In the genomic region with DNA sequence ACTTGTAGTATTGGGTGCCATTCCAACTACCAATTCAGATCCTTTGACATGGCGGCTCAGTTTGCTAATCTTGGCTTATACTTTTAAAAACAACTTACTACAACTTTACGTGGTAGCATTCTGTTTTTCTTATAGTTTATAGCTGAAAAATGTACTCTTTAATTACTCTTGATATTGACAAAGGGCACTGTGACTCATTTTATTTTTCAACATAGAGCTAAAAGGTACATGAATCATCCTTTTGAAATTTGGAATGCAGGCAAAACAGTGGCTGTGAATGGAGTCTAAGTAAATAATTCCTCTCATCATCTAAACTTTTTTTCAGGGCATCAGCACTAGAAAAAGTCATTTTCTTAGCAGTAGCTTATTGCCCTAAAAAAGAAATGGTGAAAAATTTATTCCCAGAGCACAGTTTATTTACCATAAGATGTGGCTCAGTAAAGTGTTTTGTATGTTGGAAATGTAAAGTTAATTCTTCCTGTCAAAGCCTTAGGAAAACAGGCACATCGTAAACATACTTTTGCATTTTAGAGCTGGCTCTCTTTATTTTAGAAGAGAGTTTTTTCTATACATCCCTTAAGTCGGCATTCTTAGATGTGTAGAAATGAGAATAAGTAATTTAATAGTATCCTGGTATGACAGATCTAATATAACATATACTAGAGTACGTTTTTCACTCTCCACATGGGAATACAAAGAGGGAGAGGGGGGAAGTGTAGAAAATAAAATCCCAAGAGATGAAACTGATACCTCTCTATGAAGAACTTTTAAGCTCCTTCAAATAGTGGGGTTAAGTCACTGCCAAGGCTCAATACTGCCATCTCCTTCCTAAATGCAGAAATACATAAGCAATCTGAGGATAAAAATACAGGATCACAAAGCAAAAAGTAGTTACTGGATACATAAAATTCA, we compare ENCODE assay signal across 11 cellular contexts. TPM values are rescaled to one million over a fixed set of nuclear protein-coding genes. Genes with fewer than 3 reads are reported as not detected.
A peak's percentile ranks its signal among the peaks of the same experiment; 100 is the strongest.
DNase-seq lines count a peak whose midpoint lies in the region; ATAC-seq, FAIRE-seq and TF ChIP-seq lines count a peak whose summit lies in the region.
"Had no signal": no experiment of that assay in that cellular context is flagged by ENCODE, and none has a peak within 500 bp of the region (broad histone marks: within the 10 kb centered on the region; RNA-seq: fewer than 3 reads in every experiment).

No MANE protein-coding gene starts in this region.

- peaks cover 15% of the 10 kb centered on the region for H3K4me1 ChIP-seq in keratinocyte (ENCODE audit: control insufficient read depth, extremely low read depth, insufficient read depth, low read length)
- H3K4me1 ChIP-seq: psoas muscle had no signal

- intact Hi-C loops in Calu3 (cut with micrococcal nuclease; ENCODE audit: unreplicated experiment): loop anchor here (2.0 to 10.0 kb wide), 4 partner anchors 28 to 362 kb away; no protein-coding TSS in a partner anchor
- intact Hi-C loops in activated CD4-positive, alpha-beta T cell treated with anti-CD3 and anti-CD28 coated beads for 36 hours (cut with DNase I, micrococcal nuclease): no loop called here

- no peaks in the 10 kb centered on the region for H3K9me3 ChIP-seq in keratinocyte (ENCODE audit: control insufficient read depth, low read depth, low read length)
- H3K9me3 ChIP-seq: psoas muscle had no signal

- POLR2A ChIA-PET in activated CD4-positive, alpha-beta T cell treated with anti-CD3 and anti-CD28 coated beads for 36 hours (lab: Charles Lee): no interaction called here

- dilution Hi-C loops in keratinocyte (cut with MboI; ENCODE audit: extremely low pct_ligation_motif_present, low sequenced_read_pairs): loop anchor here (25.0 kb wide), 1 partner anchor 480 kb away; no protein-coding TSS in a partner anchor

- peak overlapping the region; percentile 38 for H3K4me2 ChIP-seq in keratinocyte (ENCODE audit: control insufficient read depth, extremely low read depth, insufficient read depth, low read depth, low read length)

- DNase-seq in Calu3: no peak
- DNase-seq in KBM-7: peak; percentile 14
- DNase-seq in amniotic epithelial cell (ENCODE audit: low read depth): peak; percentile 71
- no peak for DNase-seq in keratinocyte (ENCODE audit: low read depth, low spot score)
- no peak for DNase-seq in activated CD4-positive, alpha-beta T cell treated with anti-CD3 and anti-CD28 coated beads for 36 hours
- no peak for DNase-seq in DMS153 (lab: John Stamatoyannopoulos, UW)
- DNase-seq in cortex of kidney (lab: John Stamatoyannopoulos, UW): no peak
- DNase-seq: activated CD8-positive, alpha-beta memory T cell treated with anti-CD3 and anti-CD28 coated beads, Interleukin-2, amount 10 ng/mL, durations not matched to agents 7 days and 5 days; psoas muscle; substantia nigra had no signal

- no peaks in the 10 kb centered on the region for H3K36me3 Mint-ChIP-seq in Calu3 (ENCODE audit: insufficient read depth, unreplicated experiment)
- H3K36me3 Mint-ChIP-seq in activated CD4-positive, alpha-beta T cell treated with anti-CD3 and anti-CD28 coated beads for 36 hours (ENCODE audit: low read depth): no peaks in the 10 kb centered on the region
- H3K36me3 Mint-ChIP-seq: activated CD8-positive, alpha-beta memory T cell treated with anti-CD3 and anti-CD28 coated beads, Interleukin-2, amount 10 ng/mL, durations not matched to agents 7 days and 5 days had no signal

- H3K27me3 ChIP-seq in keratinocyte (ENCODE audit: control insufficient read depth, extremely low read depth, insufficient read depth, low read length): no peaks in the 10 kb centered on the region

- no peak overlapping the region for H3K27ac Mint-ChIP-seq in Calu3 (ENCODE audit: unreplicated experiment)
- H3K27ac Mint-ChIP-seq in activated CD4-positive, alpha-beta T cell treated with anti-CD3 and anti-CD28 coated beads for 36 hours: no peak overlapping the region
- H3K27ac Mint-ChIP-seq: activated CD8-positive, alpha-beta memory T cell treated with anti-CD3 and anti-CD28 coated beads, Interleukin-2, amount 10 ng/mL, durations not matched to agents 7 days and 5 days had no signal

- no peaks in the 10 kb centered on the region for H3K9me1 ChIP-seq in keratinocyte (ENCODE audit: control insufficient read depth, extremely low read depth, insufficient read depth, low read length)

- no peak overlapping the region for H3K27ac ChIP-seq in keratinocyte (ENCODE audit: control insufficient read depth, insufficient read depth, low read length)
- H3K27ac ChIP-seq: psoas muscle had no signal

- no peaks in the 10 kb centered on the region for H3K36me3 ChIP-seq in keratinocyte (ENCODE audit: control insufficient read depth in 2 of 2, extremely low read depth in 1 of 2, insufficient read depth in 2 of 2, low read length in 2 of 2)

- in situ Hi-C loops in KBM-7 (cut with MboI; ENCODE audit: low pct_unique_long_range_greater_than_20kb, low sequenced_read_pairs): no loop called here

- H3K79me2 ChIP-seq in keratinocyte (ENCODE audit: control insufficient read depth, insufficient read depth, low read length): no peaks in the 10 kb centered on the region

- peak; percentile 66 for FAIRE-seq in keratinocyte (lab: Jason Lieb, UNC)

- H3K4me3 Mint-ChIP-seq in Calu3 (ENCODE audit: low read depth, unreplicated experiment): no peak overlapping the region
- H3K4me3 Mint-ChIP-seq in activated CD4-positive, alpha-beta T cell treated with anti-CD3 and anti-CD28 coated beads for 36 hours: no peak overlapping the region
- H3K4me3 Mint-ChIP-seq: activated CD8-positive, alpha-beta memory T cell treated with anti-CD3 and anti-CD28 coated beads, Interleukin-2, amount 10 ng/mL, durations not matched to agents 7 days and 5 days had no signal

- no peaks in the 10 kb centered on the region for H4K20me1 ChIP-seq in keratinocyte (ENCODE audit: control insufficient read depth, extremely low read depth, insufficient read depth, low read length)

- no peaks in the 10 kb centered on the region for H3K27me3 Mint-ChIP-seq in Calu3 (ENCODE audit: unreplicated experiment)
- no peaks in the 10 kb centered on the region for H3K27me3 Mint-ChIP-seq in activated CD4-positive, alpha-beta T cell treated with anti-CD3 and anti-CD28 coated beads for 36 hours
- H3K27me3 Mint-ChIP-seq: activated CD8-positive, alpha-beta memory T cell treated with anti-CD3 and anti-CD28 coated beads, Interleukin-2, amount 10 ng/mL, durations not matched to agents 7 days and 5 days had no signal

- H3K9me3 Mint-ChIP-seq in Calu3 (ENCODE audit: low read depth, unreplicated experiment): no peaks in the 10 kb centered on the region
- H3K9me3 Mint-ChIP-seq in activated CD4-positive, alpha-beta T cell treated with anti-CD3 and anti-CD28 coated beads for 36 hours (ENCODE audit: low read depth): no peaks in the 10 kb centered on the region

- no peak overlapping the region for H2AFZ ChIP-seq in keratinocyte (ENCODE audit: control insufficient read depth, low read length)

- no peak overlapping the region for H3K9ac ChIP-seq in keratinocyte (ENCODE audit: control insufficient read depth, extremely low read depth, insufficient read depth, low read length)

- H3K4me3 ChIP-seq in keratinocyte (ENCODE audit: control insufficient read depth in 2 of 3, extremely low read depth in 1 of 3, insufficient read depth in 2 of 3, low read depth in 1 of 3, low read length in 3 of 3): no peak overlapping the region
- H3K4me3 ChIP-seq: psoas muscle had no signal

- peak; percentile 20 for TF ChIP-seq CTCF in Calu3 (IDR thresholded peaks at IDR 0.05; ENCODE audit: unreplicated experiment)
- TF ChIP-seq CTCF in keratinocyte (optimal IDR thresholded peaks at IDR 0.05 in 1 of 3, IDR thresholded peaks at IDR 0.05 in 1 of 3, conservative IDR thresholded peaks at IDR 0.05 in 1 of 3; ENCODE audit: extremely low read depth in 1 of 3, insufficient read depth in 2 of 3, low read length in 3 of 3): peak in 2 of 3 experiments; percentile 39 to 46

- ATAC-seq in GM18861 (IDR thresholded peaks at IDR 0.05; ENCODE audit: unreplicated experiment): no peak
- ATAC-seq in activated CD4-positive, alpha-beta T cell treated with anti-CD3 and anti-CD28 coated beads for 36 hours: no peak
- ATAC-seq: activated CD8-positive, alpha-beta memory T cell treated with anti-CD3 and anti-CD28 coated beads, Interleukin-2, amount 10 ng/mL, durations not matched to agents 7 days and 5 days; psoas muscle had no signal

- H3K4me1 Mint-ChIP-seq in Calu3 (ENCODE audit: low read depth, unreplicated experiment): peaks cover 8% of the 10 kb centered on the region
- no peaks in the 10 kb centered on the region for H3K4me1 Mint-ChIP-seq in activated CD4-positive, alpha-beta T cell treated with anti-CD3 and anti-CD28 coated beads for 36 hours
- H3K4me1 Mint-ChIP-seq: activated CD8-positive, alpha-beta memory T cell treated with anti-CD3 and anti-CD28 coated beads, Interleukin-2, amount 10 ng/mL, durations not matched to agents 7 days and 5 days had no signal

- CTCF ChIA-PET in Calu3 (lab: Charles Lee): interaction anchor here (1.0 to 2.5 kb wide), 7 partner anchors 27 to 564 kb away, joined by 3 to 25 read pairs (median 5); no protein-coding TSS in a partner anchor
- CTCF ChIA-PET in activated CD4-positive, alpha-beta T cell treated with anti-CD3 and anti-CD28 coated beads for 36 hours (lab: Charles Lee): interaction anchor here (0.6 kb wide), 1 partner anchor 743 kb away, joined by 3 read pairs; no protein-coding TSS in a partner anchor

- BruUV-seq in Calu3 (replicated peaks; lab: Mats Ljungman, UMichigan): no TSS peak

RNA-seq across cellular contexts. Expression of gene SLC25A21, which starts 55.2 kb away (rescaled TPM):
- total RNA-seq in Calu3 (2022): 1.2 and 1.4 TPM in 2 replicates
- 0.28 to 0.66 TPM (median 0.40 TPM) in 3 replicates for polyA plus RNA-seq in keratinocyte
- 0.31 TPM for polyA plus RNA-seq in keratinocyte (2011; ENCODE audit: low read depth)
- polyA plus RNA-seq in keratinocyte (2011; cell fraction: cytosol; rRNA removed): 0.25 and 0.57 TPM in 2 replicates
- polyA plus RNA-seq in keratinocyte (2011; cell fraction: nucleus; rRNA removed): 0.22 and 0.48 TPM in 2 replicates
- 0.28 and 0.39 TPM in 2 replicates for polyA plus RNA-seq in keratinocyte (2012; ENCODE audit: low replicate concordance)
- polyA minus RNA-seq in keratinocyte: 0.07 to 1.4 TPM (median 0.99 TPM) in 3 replicates
- polyA minus RNA-seq in keratinocyte (2011; cell fraction: cytosol; rRNA and poly(A)+ RNA removed): not detected
- 0.21 and 2.2 TPM in 2 replicates for polyA minus RNA-seq in keratinocyte (2011; cell fraction: nucleus; rRNA and poly(A)+ RNA removed)
- total RNA-seq in activated CD4-positive, alpha-beta T cell treated with anti-CD3 and anti-CD28 coated beads for 36 hours: not detected
- total RNA-seq: activated CD8-positive, alpha-beta memory T cell treated with anti-CD3 and anti-CD28 coated beads, Interleukin-2, amount 10 ng/mL, durations not matched to agents 7 days and 5 days had no signal

Comparison
In these comparisons a context has a peak if more than half of its experiments do, and no peak if none do; other contexts are left out.
1. DNase-seq: peak in KBM-7 (single experiment) and amniotic epithelial cell (single experiment); none in Calu3 (single experiment), keratinocyte (single experiment), activated CD4-positive, alpha-beta T cell treated with anti-CD3 and anti-CD28 coated beads for 36 hours (single experiment), DMS153 (single experiment) and cortex of kidney (single experiment).